Comparison of ENCODE assay signal across 14 cellular contexts in genomic region chr12:20105938-20106337, GRCh38.
"Had no signal": no experiment of that assay in that cellular context is flagged by ENCODE, and none has a peak within 500 bp of the region (broad histone marks: within the 10 kb centered on the region; RNA-seq: fewer than 3 reads in every experiment).

No MANE protein-coding gene starts in this region.

- H3K9me3 ChIP-seq: colonic mucosa, gastroesophageal sphincter, mucosa of descending colon, pancreas, suprapubic skin, upper lobe of left lung had no signal

- H3K4me1 ChIP-seq: colonic mucosa, pancreas, spleen, suprapubic skin, upper lobe of left lung had no signal

- H3K4me3 ChIP-seq: colonic mucosa, gastroesophageal sphincter, mucosa of descending colon, pancreas, spleen, suprapubic skin, upper lobe of left lung had no signal

- H3K27ac ChIP-seq: colonic mucosa, gastroesophageal sphincter, pancreas, spleen, suprapubic skin, upper lobe of left lung had no signal

- H3K27me3 ChIP-seq: colonic mucosa, gastroesophageal sphincter, pancreas, spleen, suprapubic skin, upper lobe of left lung had no signal

- H3K36me3 ChIP-seq: colonic mucosa, gastroesophageal sphincter, pancreas, spleen, suprapubic skin, upper lobe of left lung had no signal

- DNase-seq: activated CD4-positive, alpha-beta T cell treated with anti-CD3 and anti-CD28 coated beads, Interleukin-2, amount 50 U/mL, for 1 hour; activated naive CD4-positive, alpha-beta T cell treated with Interleukin-2 at 50 U/mL for 16 hours; activated naive CD8-positive, alpha-beta T cell treated with anti-CD3 and anti-CD28 coated beads, Interleukin-2, amount 50 U/mL, for 24 hours; caudate nucleus; colonic mucosa; islet precursor cell; mammary epithelial cell; mucosa of descending colon; naive thymus-derived CD4-positive, alpha-beta T cell; pancreas; spleen; upper lobe of left lung had no signal
